In the genomic region with DNA sequence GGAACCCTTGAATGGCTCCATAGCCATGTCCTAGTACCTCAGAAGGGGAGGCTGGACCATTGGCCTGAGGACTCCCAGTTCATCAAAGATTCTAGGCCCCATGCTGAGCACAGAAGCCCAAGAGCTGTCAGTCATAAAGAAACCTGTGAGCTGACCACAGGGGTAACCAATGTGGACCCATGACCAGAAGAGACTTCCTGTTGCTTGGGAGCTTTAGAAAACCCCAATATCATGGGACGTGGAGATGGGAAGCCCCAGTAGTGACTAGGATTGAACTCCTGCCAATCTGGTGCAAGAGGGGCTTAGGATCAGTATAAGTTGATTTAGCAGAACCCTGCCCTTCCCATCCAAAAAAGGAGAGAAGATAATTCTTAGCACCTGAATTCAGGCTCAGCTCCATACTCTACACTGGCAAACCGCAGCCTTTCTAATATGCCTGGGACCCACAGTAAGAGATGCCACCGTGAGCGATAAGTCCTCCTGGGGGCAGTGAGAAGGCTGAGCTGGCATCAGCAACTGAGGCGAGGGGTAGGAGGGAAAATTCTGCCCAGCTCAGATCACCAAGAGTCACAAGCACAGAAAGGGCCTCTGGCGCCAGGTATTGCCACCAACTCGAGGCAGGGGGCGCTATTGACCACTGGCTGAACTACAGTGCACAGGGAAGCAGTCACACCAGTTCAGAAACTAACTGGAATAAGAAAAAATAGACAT, we compare ENCODE assay signal across 8 cellular contexts.
A peak's percentile ranks its signal among the peaks of the same experiment; 100 is the strongest.
DNase-seq lines count a peak whose midpoint lies in the region; ATAC-seq, FAIRE-seq and TF ChIP-seq lines count a peak whose summit lies in the region.

No MANE protein-coding gene starts in this region.

- H3K4me1 ChIP-seq in HEK293 (ENCODE audit: control insufficient read depth, insufficient read depth, low read length) (no peaks in the 10 kb centered on the region), kidney (ENCODE audit: control insufficient read depth in 1 of 2, insufficient read depth in 1 of 2, low read depth in 1 of 2, low read length in 2 of 2) (no peaks in the 10 kb centered on the region), upper lobe of right lung (no peaks in the 10 kb centered on the region)

- H3K27ac ChIP-seq in HEK293 (ENCODE audit: extremely low read depth, low read depth, low read length), result no peak overlapping the region
- no peak overlapping the region for H3K27ac ChIP-seq in kidney (ENCODE audit: low read depth in 2 of 2, low read length in 2 of 2)
- no peak overlapping the region for H3K27ac ChIP-seq in upper lobe of right lung

- no peak overlapping the region for H3K4me3 ChIP-seq in HEK293 (ENCODE audit: low read depth, low read length)
- no peak overlapping the region for H3K4me3 ChIP-seq in kidney (ENCODE audit: low read length in 2 of 2)
- H3K4me3 ChIP-seq in upper lobe of right lung, result no peak overlapping the region

- H3K27me3 ChIP-seq in upper lobe of right lung, result no peaks in the 10 kb centered on the region

- CTCF ChIA-PET in HEK293 (lab: Yijun Ruan, JAX), result interaction anchor here (0.6 to 2.8 kb wide), 48 partner anchors 9 to 467 kb away, joined by 3 to 96 read pairs (median 4); partner anchors contain the start of gene CAPN8

- ATAC-seq in upper lobe of right lung, result peak; percentile 95

- POLR2A ChIA-PET in HEK293 (lab: Yijun Ruan, JAX), result no interaction called here

- H3K9me3 ChIP-seq in HEK293 (ENCODE audit: control insufficient read depth, insufficient read depth, low read depth, low read length) (no peaks in the 10 kb centered on the region), kidney (ENCODE audit: control insufficient read depth in 1 of 2, low read length in 2 of 2) (no peaks in the 10 kb centered on the region), upper lobe of right lung (no peaks in the 10 kb centered on the region)

- no peak overlapping the region for H3K9ac ChIP-seq in kidney (ENCODE audit: low read length in 2 of 2)

- H3K36me3 ChIP-seq in HEK293 (ENCODE audit: control insufficient read depth in 2 of 2, insufficient read depth in 1 of 2, low read length in 2 of 2) (no peaks in the 10 kb centered on the region), kidney (ENCODE audit: control insufficient read depth in 1 of 2, insufficient read depth in 2 of 2, low read length in 2 of 2) (no peaks in the 10 kb centered on the region), upper lobe of right lung (no peaks in the 10 kb centered on the region)

- TF ChIP-seq CTCF in GM12873 (IDR thresholded peaks at IDR 0.05; ENCODE audit: insufficient read depth, low read depth, low read length, missing control alignments), result peak; percentile 86
- no peak for TF ChIP-seq CTCF in HEK293 (tag by site-specific recombination; IDR thresholded peaks at IDR 0.05)
- peak; percentile 68 for TF ChIP-seq CTCF in LNCAP (IDR thresholded peaks at IDR 0.05)
- peak; percentile 42 for TF ChIP-seq CTCF in kidney (IDR thresholded peaks at IDR 0.05; ENCODE audit: borderline replicate concordance, extremely low read depth, insufficient read depth)
- peak; percentile 60 for TF ChIP-seq CTCF in upper lobe of right lung (IDR thresholded peaks at IDR 0.05)

- DNase-seq in AG08395 (ENCODE audit: low spot score) (peak; percentile 38), kidney (no peak), upper lobe of right lung (peak; percentile 81)
- DNase-seq in activated CD4-positive, alpha-beta T cell treated with anti-CD3 and anti-CD28 coated beads, Interleukin-2, amount 50 U/mL, for 48 hours, result peak; percentile 62 to 72
- no peak for DNase-seq in effector CD8-positive, alpha-beta T cell (lab: John Stamatoyannopoulos, UW)

- no peak for FAIRE-seq in kidney (lab: Jason Lieb, UNC)

- intact Hi-C loops in kidney (cut with DNase I), result no loop called here
- intact Hi-C loops in upper lobe of right lung (cut with DNase I), result no loop called here

TF ChIP-seq in HEK293, 187 proteins besides CTCF, POLR2A, EP300 and RAD21:
- TF ChIP-seq ZNF354C (tag by site-specific recombination; IDR thresholded peaks at IDR 0.05; ENCODE audit: borderline replicate concordance, low read depth), result no peak
- TF ChIP-seq ZNF473 (tag by site-specific recombination; IDR thresholded peaks at IDR 0.05), result no peak
- TF ChIP-seq, protein P1, sequence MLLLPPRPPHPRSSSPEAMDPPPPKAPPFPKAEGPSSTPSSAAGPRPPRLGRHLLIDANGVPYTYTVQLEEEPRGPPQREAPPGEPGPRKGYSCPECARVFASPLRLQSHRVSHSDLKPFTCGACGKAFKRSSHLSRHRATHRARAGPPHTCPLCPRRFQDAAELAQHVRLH (tag by site-specific recombination; IDR thresholded peaks at IDR 0.05), result peak; percentile 48; the same call in 1 of the 2 replicates
- TF ChIP-seq, protein P2, sequence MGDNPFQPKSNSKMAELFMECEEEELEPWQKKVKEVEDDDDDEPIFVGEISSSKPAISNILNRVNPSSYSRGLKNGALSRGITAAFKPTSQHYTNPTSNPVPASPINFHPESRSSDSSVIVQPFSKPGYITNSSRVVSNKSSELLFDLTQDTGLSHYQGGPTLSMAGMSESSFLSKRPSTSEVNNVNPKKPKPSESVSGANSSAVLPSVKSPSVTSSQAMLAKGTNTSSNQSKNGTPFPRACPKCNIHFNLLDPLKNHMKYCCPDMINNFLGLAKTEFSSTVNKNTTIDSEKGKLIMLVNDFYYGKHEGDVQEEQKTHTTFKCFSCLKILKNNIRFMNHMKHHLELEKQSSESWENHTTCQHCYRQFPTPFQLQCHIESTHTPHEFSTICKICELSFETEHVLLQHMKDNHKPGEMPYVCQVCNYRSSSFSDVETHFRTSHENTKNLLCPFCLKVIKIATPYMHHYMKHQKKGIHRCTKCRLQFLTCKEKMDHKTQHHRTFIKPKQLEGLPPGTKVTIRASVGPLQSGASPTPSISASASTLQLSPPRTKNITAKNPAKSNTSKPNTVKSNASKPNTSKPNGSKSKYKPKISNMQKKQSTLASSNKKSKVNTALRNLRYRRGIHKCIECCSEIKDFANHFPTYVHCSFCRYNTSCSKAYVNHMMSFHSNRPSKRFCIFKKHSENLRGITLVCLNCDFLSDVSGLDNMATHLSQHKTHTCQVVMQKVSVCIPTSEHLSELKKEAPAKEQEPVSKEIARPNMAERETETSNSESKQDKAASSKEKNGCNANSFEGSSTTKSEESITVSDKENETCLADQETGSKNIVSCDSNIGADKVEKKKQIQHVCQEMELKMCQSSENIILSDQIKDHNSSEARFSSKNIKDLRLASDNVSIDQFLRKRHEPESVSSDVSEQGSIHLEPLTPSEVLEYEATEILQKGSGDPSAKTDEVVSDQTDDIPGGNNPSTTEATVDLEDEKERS (tag by site-specific recombination; IDR thresholded peaks at IDR 0.05), result no peak
- 0 out of 2 replicates have a peak, but pooled peaks have one; percentile 1 for TF ChIP-seq ZNF677 (tag by site-specific recombination; IDR thresholded peaks at IDR 0.05)
- TF ChIP-seq ZNF654 (tag by site-specific recombination; IDR thresholded peaks at IDR 0.05; ENCODE audit: low read depth), result no peak; the same call in 1 of the 2 replicates
- TF ChIP-seq ZNF221 (tag by site-specific recombination; IDR thresholded peaks at IDR 0.05; ENCODE audit: borderline replicate concordance), result no peak
- TF ChIP-seq TRIM28 (IDR thresholded peaks at IDR 0.05; ENCODE audit: borderline replicate concordance, low read length), result peak; percentile 64; the same call in 1 of the 2 replicates
- TF ChIP-seq ZSCAN30 (tag by site-specific recombination; IDR thresholded peaks at IDR 0.05), result 0 out of 2 replicates have a peak, but pooled peaks have one; percentile 68
- no peak for TF ChIP-seq ZNF707 (tag by site-specific recombination; IDR thresholded peaks at IDR 0.05)
- no peak for TF ChIP-seq ZNF48 (tag by site-specific recombination; IDR thresholded peaks at IDR 0.05)
- no peak for TF ChIP-seq KLF9 (tag by site-specific recombination; IDR thresholded peaks at IDR 0.05; ENCODE audit: low read depth)
- TF ChIP-seq IKZF3 (tag by site-specific recombination; IDR thresholded peaks at IDR 0.05), result no peak
- TF ChIP-seq ZNF2 (tag by site-specific recombination; IDR thresholded peaks at IDR 0.05), result peak; percentile 96
- 0 out of 2 replicates have a peak, but pooled peaks have one; percentile 15 for TF ChIP-seq WT1 (tag by site-specific recombination; IDR thresholded peaks at IDR 0.05)
- TF ChIP-seq ZNF18 (tag by site-specific recombination; IDR thresholded peaks at IDR 0.05), result peak; percentile 53; the same call in 1 of the 2 replicates

Comparison
In these comparisons a context has a peak if more than half of its experiments do, and no peak if none do; other contexts are left out.
1. DNase-seq: peak in AG08395 (single experiment), activated CD4-positive, alpha-beta T cell treated with anti-CD3 and anti-CD28 coated beads, Interleukin-2, amount 50 U/mL, for 48 hours (2 of 2) and upper lobe of right lung (single experiment); none in kidney (single experiment) and effector CD8-positive, alpha-beta T cell (single experiment).